9 cellular contexts compared by ENCODE assay signal in the genomic region with DNA sequence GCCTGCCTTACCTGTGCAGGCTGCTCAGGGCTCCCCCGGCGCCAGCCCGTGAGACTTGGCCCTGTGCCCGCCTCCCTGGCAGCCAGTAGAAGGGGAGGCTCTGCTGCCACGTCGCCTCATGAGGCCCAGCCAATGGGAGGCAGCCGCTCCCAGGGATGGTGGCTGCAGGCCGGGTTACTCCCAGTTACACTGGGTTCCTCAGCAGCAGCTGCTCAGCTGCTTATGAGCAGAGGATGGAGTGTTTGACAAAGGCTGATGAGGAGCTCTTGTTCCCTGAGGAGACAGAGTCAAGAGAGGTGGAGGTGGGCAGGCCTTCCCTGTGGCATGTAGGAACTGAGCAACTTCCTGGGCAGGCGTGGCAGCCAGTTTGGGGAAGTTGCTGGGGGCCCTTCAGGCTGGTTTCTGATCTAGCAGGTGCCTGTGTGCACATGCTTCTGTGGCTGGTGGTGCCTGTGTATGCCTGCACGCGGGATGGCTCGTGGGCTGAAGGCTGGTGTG. TPM values are rescaled to one million over a fixed set of nuclear protein-coding genes. Genes with fewer than 3 reads are reported as not detected.
DNase-seq lines count a peak whose midpoint lies in the region; ATAC-seq lines count a peak whose summit lies in the region.
"Had no signal": no experiment of that assay in that cellular context is flagged by ENCODE, and none has a peak within 500 bp of the region (broad histone marks: within the 10 kb centered on the region; RNA-seq: fewer than 3 reads in every experiment).

No MANE protein-coding gene starts in this region.

- peak overlapping the region; percentile 90 for H2BK5ac ChIP-seq in neuronal stem cell (ENCODE audit: low read length)

- peak overlapping the region; percentile 92 for H4K8ac ChIP-seq in neuronal stem cell (ENCODE audit: low read depth, low read length)

- H3K4me2 ChIP-seq in neuronal stem cell (ENCODE audit: insufficient read depth, low read length, poor library complexity, severe bottlenecking), result no peak overlapping the region

- no peak overlapping the region for H3K27ac ChIP-seq in neuronal stem cell (replicated peaks; ENCODE audit: low read length)

- H2BK12ac ChIP-seq in neuronal stem cell (ENCODE audit: low read length), result no peak overlapping the region

- no peaks in the 10 kb centered on the region for H3K9me3 ChIP-seq in neuronal stem cell (replicated peaks in 1 of 2; ENCODE audit: control insufficient read depth in 2 of 2, insufficient read depth in 1 of 2, low read depth in 1 of 2, low read length in 2 of 2)

- no peak overlapping the region for H2BK120ac ChIP-seq in neuronal stem cell (ENCODE audit: low read depth, low read length)

- no peak overlapping the region for H3K14ac ChIP-seq in neuronal stem cell (ENCODE audit: low read length)

- H2AK5ac ChIP-seq in neuronal stem cell (ENCODE audit: low read depth, low read length), result peak overlapping the region; percentile 11

- H3K9ac ChIP-seq in neuronal stem cell (ENCODE audit: low read depth, low read length, poor library complexity), result no peak overlapping the region

- in situ Hi-C loops in G401 (cut with HindIII; ENCODE audit: low sequenced_read_pairs), result no loop called here

- H3K36me3 ChIP-seq in neuronal stem cell (replicated peaks in 1 of 2; ENCODE audit: control insufficient read depth in 2 of 2, insufficient read depth in 2 of 2, low read length in 2 of 2), result peaks cover 0 to 78% of the 10 kb centered on the region in 2 donors

- H3K18ac ChIP-seq in neuronal stem cell (ENCODE audit: low read length), result peak overlapping the region; percentile 48

- H2BK15ac ChIP-seq in neuronal stem cell (ENCODE audit: low read length), result no peak overlapping the region

- peak; percentile 45 for ATAC-seq in HG02981 (IDR thresholded peaks at IDR 0.05; ENCODE audit: unreplicated experiment)

- H3K4me1 ChIP-seq in neuronal stem cell (ENCODE audit: control insufficient read depth in 2 of 2, insufficient read depth in 1 of 2, low read depth in 1 of 2, low read length in 2 of 2), result peaks cover 4 to 6% of the 10 kb centered on the region in 2 donors

- no peaks in the 10 kb centered on the region for H3K79me1 ChIP-seq in neuronal stem cell (ENCODE audit: low read depth, low read length)

- H2AFZ ChIP-seq in neuronal stem cell (ENCODE audit: low read length), result no peak overlapping the region

- no peak overlapping the region for H3K4ac ChIP-seq in neuronal stem cell (ENCODE audit: low read length)

- H3K27me3 ChIP-seq in neuronal stem cell (ENCODE audit: control insufficient read depth in 3 of 3, insufficient read depth in 3 of 3, low read depth in 1 of 3, low read length in 3 of 3), result peaks cover 0 to 21% (median 0%) of the 10 kb centered on the region in 3 experiments

- H3K4me3 ChIP-seq in neuronal stem cell (ENCODE audit: low read length in 2 of 2), result no peak overlapping the region

- peak overlapping the region; percentile 55 for H3K23ac ChIP-seq in neuronal stem cell (ENCODE audit: low read depth, low read length, poor library complexity)

- no CpG with 5 or more reads among the region's 12 CpGs for WGBS in neuronal stem cell (ENCODE audit: extremely low coverage in 2 of 2, insufficient read length in 2 of 2, insufficient replicate concordance in 1 of 2), 2 donors

- DNase-seq in activated CD8-positive, alpha-beta memory T cell treated with anti-CD3 and anti-CD28 coated beads, Interleukin-2, amount 50 U/mL, for 48 hours, result peak; percentile 58
- DNase-seq in activated CD8-positive, alpha-beta memory T cell treated with anti-CD3 and anti-CD28 coated beads for 24 hours, result no peak
- peak; percentile 25 for DNase-seq in NCI-H2227 treated with DMSO at 0.1 percent for 48 hours (lab: John Stamatoyannopoulos, UW)
- DNase-seq in astrocyte of the hippocampus (ENCODE audit: low read depth, low spot score), result peak; percentile 48
- DNase-seq in neuronal stem cell (ENCODE audit: low spot score), result no peak
- DNase-seq in putamen (ENCODE audit: low spot score), result no peak
- DNase-seq in G401 (ENCODE audit: low spot score), result no peak

- no peak overlapping the region for H4K91ac ChIP-seq in neuronal stem cell (ENCODE audit: low read depth, low read length, poor library complexity)

RNA-seq across cellular contexts. Expression of a gene that starts 5.6 kb away (rescaled TPM):
- 2.1 TPM for polyA plus RNA-seq in neuronal stem cell (2013, experiment 1 of 2)
- polyA plus RNA-seq in neuronal stem cell (2013, experiment 2 of 2), result 2.4 TPM
- 4.3 and 7.9 TPM in 2 replicates for total RNA-seq in G401 (2014; rRNA removed; shearing (Covaris generic))

RNA-seq across cellular contexts. Expression of a gene that starts 58.8 kb away (rescaled TPM):
- polyA plus RNA-seq in neuronal stem cell (2013, experiment 1 of 2), result 21.4 TPM
- polyA plus RNA-seq in neuronal stem cell (2013, experiment 2 of 2), result 21.2 TPM
- 8.2 and 11.3 TPM in 2 replicates for total RNA-seq in G401 (2014; rRNA removed; shearing (Covaris generic))
- total RNA-seq: fibroblast of villous mesenchyme had no signal

Comparison
In these comparisons a context has a peak if more than half of its experiments do, and no peak if none do; other contexts are left out.
1. DNase-seq: peak in activated CD8-positive, alpha-beta memory T cell treated with anti-CD3 and anti-CD28 coated beads, Interleukin-2, amount 50 U/mL, for 48 hours (single experiment), NCI-H2227 treated with DMSO at 0.1 percent for 48 hours (single experiment) and astrocyte of the hippocampus (single experiment); none in activated CD8-positive, alpha-beta memory T cell treated with anti-CD3 and anti-CD28 coated beads for 24 hours (single experiment), neuronal stem cell (single experiment), putamen (single experiment) and G401 (single experiment).